8 cellular contexts compared by ENCODE assay signal in the genomic region with DNA sequence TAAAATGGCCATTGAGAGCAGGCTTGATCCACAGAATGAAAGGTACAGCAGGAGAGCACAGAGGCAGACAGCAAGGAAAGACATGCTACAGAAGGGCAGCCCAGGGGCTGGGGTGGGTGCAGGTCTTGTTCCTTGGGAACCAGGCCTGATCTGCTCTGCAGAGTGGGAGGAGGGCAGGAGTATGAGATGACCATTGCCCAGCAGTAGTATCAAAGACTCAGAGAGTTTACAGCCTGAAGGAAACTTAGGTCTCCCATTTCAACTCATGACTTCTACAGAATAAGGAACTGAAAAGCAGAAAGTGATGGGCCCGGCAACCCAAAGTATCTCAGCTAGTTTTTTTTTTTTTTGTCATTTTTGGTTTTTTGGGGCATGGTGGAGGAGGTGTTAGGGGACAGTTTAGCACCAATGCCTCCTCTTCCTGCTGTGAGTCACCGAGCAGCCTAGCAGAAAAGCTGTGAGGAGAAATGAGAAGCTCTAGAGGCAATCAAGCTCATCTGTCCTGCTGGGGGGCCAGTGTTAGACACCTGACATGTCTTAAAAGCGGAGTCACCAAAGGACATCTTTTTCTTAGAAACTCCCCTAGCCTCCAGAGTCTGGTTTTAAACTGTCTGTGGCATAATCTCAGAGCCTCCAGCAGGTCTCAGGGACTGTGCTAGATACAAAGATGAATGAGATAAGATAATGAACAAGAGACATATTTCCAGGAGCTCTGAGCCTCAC. TPM values are rescaled to one million over a fixed set of nuclear protein-coding genes. Genes with fewer than 3 reads are reported as not detected.
DNase-seq lines count a peak whose midpoint lies in the region; ATAC-seq and TF ChIP-seq lines count a peak whose summit lies in the region.

No MANE protein-coding gene starts in this region.

- no peak overlapping the region for H3K4me3 ChIP-seq in dorsolateral prefrontal cortex
- H3K4me3 ChIP-seq in transverse colon = no peak overlapping the region

- H3K27ac ChIP-seq in dorsolateral prefrontal cortex (peak overlapping the region; percentile 13 to 98 (median 85)), transverse colon (peak overlapping the region; percentile 63 to 79 (median 74))

- H3K27me3 ChIP-seq in dorsolateral prefrontal cortex = no peaks in the 10 kb centered on the region
- no peaks in the 10 kb centered on the region for H3K27me3 ChIP-seq in transverse colon

- TF ChIP-seq EP300 in transverse colon (IDR thresholded peaks at IDR 0.05; ENCODE audit: low read depth) = no peak

- H3K36me3 ChIP-seq in transverse colon = no peaks in the 10 kb centered on the region

- H3K4me1 ChIP-seq in transverse colon = peaks cover 3 to 27% (median 19%) of the 10 kb centered on the region in 4 donors

- intact Hi-C loops in dorsolateral prefrontal cortex (cut with DNase I) (no loop called here), transverse colon (cut with DNase I; ENCODE audit: low total_unique reads) (no loop called here)

- H3K9me3 ChIP-seq in transverse colon = no peaks in the 10 kb centered on the region

- TF ChIP-seq CTCF in dorsolateral prefrontal cortex (IDR thresholded peaks at IDR 0.05 in 54 of 56, conservative IDR thresholded peaks at IDR 0.05 in 2 of 56; ENCODE audit: low read depth in 1 of 56, partially characterized antibody in 56 of 56) (no peak), transverse colon (IDR thresholded peaks at IDR 0.05) (no peak)

- 75 to 82% methylated on average over 2 to 3 of the region's 3 CpGs for WGBS in transverse colon (ENCODE audit: low coverage in 1 of 2), 2 donors

- TF ChIP-seq POLR2A in transverse colon (IDR thresholded peaks at IDR 0.05) = no peak

- in situ Hi-C loops in transverse colon (cut with MboI; ENCODE audit: low pct_ligation_motif_present in 1 of 4, low pct_unique_long_range_greater_than_20kb in 1 of 4, low sequenced_read_pairs in 3 of 4) = no loop called here

- peak; percentile 59 for ATAC-seq in GM18867 (IDR thresholded peaks at IDR 0.05; ENCODE audit: unreplicated experiment)
- peak; percentile 38 for ATAC-seq in HG02571 (IDR thresholded peaks at IDR 0.05; ENCODE audit: unreplicated experiment)

- DNase-seq in NOMO-1 treated with DMSO at 0.1 percent for 48 hours (lab: John Stamatoyannopoulos, UW; ENCODE audit: unreplicated experiment) (peak; percentile 78), dorsolateral prefrontal cortex (peak in 4 of 10 donors; percentile 57 to 72 (median 68)), transverse colon (peak; percentile 23), medulla oblongata (ENCODE audit: extremely low spot score) (no peak), DMS114 treated with DMSO at 0.1 percent for 48 hours (lab: John Stamatoyannopoulos, UW; ENCODE audit: unreplicated experiment) (no peak), putamen (ENCODE audit: low spot score) (no peak)

RNA-seq across cellular contexts. Expression of gene HERPUD2, which starts 34.3 kb away (rescaled TPM):
- total RNA-seq in dorsolateral prefrontal cortex (10 to 100 TPM; 24.1 to 66.9 (median 36.4) TPM), transverse colon (100 to 1,000 TPM in 1 of 4 donors, 10 to 100 TPM in 3; 17.6 to 118 (median 37.7) TPM)

Comparison
In these comparisons a context has a peak if more than half of its experiments do, and no peak if none do; other contexts are left out.
1. DNase-seq: peak in NOMO-1 treated with DMSO at 0.1 percent for 48 hours (single experiment) and transverse colon (single experiment); none in medulla oblongata (single experiment), DMS114 treated with DMSO at 0.1 percent for 48 hours (single experiment) and putamen (single experiment).